1 cellular context compared by ENCODE assay signal in the genomic region with DNA sequence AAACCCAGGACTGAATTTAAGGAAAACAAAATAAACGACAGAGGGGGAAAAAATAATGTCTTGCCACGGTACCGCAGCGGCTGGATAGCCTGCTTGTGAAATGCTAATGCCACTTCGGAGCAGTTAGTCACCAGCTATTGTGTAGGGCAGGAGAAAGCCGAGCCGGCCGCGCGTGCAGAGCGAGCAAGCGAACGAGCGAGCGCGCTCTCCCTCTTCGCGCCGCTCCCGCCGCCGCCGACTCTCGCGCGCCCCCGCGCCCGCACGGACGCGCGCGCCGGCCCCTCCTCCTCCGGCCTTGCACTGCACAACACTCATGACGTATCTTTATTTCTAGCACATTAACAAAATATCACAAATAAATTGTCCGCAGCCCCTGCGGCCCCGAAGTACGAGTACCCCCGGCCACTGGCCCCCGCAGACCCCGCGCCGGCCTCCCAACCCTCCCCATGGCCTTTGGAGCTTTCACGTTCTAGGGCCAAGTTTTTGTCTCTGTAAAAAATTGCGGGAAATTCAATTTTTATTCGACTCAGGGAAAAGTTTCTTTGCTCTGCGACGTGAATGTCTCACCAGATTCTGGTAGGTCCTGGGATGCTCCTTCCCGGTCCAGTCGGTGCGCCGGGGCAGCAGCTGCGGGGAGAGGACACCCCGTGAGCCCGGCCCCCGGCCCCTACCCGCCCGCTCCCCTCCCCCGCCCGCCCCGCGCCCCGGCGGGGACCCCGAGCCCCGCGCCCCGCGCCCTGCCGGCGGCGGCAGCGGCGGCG.
TF ChIP-seq lines count a peak whose summit lies in the region.

No MANE protein-coding gene starts in this region.

TF ChIP-seq in HepG2, 621 proteins besides CTCF, POLR2A, EP300 and RAD21 (continued from another document):
- TF ChIP-seq, protein P1, sequence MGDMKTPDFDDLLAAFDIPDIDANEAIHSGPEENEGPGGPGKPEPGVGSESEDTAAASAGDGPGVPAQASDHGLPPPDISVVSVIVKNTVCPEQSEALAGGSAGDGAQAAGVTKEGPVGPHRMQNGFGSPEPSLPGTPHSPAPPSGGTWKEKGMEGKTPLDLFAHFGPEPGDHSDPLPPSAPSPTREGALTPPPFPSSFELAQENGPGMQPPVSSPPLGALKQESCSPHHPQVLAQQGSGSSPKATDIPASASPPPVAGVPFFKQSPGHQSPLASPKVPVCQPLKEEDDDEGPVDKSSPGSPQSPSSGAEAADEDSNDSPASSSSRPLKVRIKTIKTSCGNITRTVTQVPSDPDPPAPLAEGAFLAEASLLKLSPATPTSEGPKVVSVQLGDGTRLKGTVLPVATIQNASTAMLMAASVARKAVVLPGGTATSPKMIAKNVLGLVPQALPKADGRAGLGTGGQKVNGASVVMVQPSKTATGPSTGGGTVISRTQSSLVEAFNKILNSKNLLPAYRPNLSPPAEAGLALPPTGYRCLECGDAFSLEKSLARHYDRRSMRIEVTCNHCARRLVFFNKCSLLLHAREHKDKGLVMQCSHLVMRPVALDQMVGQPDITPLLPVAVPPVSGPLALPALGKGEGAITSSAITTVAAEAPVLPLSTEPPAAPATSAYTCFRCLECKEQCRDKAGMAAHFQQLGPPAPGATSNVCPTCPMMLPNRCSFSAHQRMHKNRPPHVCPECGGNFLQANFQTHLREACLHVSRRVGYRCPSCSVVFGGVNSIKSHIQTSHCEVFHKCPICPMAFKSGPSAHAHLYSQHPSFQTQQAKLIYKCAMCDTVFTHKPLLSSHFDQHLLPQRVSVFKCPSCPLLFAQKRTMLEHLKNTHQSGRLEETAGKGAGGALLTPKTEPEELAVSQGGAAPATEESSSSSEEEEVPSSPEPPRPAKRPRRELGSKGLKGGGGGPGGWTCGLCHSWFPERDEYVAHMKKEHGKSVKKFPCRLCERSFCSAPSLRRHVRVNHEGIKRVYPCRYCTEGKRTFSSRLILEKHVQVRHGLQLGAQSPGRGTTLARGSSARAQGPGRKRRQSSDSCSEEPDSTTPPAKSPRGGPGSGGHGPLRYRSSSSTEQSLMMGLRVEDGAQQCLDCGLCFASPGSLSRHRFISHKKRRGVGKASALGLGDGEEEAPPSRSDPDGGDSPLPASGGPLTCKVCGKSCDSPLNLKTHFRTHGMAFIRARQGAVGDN (CRISPR knock-in tag; IDR thresholded peaks at IDR 0.05): peak; percentile 58
- TF ChIP-seq KMT2B (CRISPR knock-in tag; IDR thresholded peaks at IDR 0.05) (peak; percentile 73), MYC (CRISPR knock-in tag; IDR thresholded peaks at IDR 0.05; ENCODE audit: borderline replicate concordance) (peak; percentile 32; the same call in 1 of the 2 replicates)
- TF ChIP-seq, protein P2, sequence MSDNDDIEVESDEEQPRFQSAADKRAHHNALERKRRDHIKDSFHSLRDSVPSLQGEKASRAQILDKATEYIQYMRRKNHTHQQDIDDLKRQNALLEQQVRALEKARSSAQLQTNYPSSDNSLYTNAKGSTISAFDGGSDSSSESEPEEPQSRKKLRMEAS (IDR thresholded peaks at IDR 0.05): peak; percentile 72
TF ChIP-seq in HepG2: peak in this region for 56.
